Comparison of ENCODE assay signal across 8 cellular contexts in the genomic region with DNA sequence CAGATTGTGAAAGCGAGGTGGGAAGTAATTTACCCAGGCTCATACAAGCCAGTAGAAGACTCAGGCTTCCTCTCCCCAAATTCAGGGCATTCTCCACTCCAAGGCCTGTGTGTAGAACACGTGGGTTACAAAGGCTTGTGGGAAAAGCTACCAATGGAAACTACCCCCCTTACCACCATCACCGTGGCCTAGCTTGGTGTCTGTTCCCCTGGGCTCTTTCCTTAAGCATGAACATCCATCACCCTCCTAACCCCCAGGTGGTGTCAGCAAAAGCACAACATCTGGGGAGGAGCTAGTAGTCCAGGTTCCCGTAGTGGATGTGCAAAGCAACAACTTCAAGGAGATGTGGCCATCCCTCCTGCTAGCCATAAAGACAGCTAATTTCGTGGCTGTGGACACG. TPM values are rescaled to one million over a fixed set of nuclear protein-coding genes. Genes with fewer than 3 reads are reported as not detected.
DNase-seq lines count a peak whose midpoint lies in the region; ATAC-seq and TF ChIP-seq lines count a peak whose summit lies in the region.

No MANE protein-coding gene starts in this region.

- TF ChIP-seq EP300 in suprapubic skin (IDR thresholded peaks at IDR 0.05) = no peak

- peak overlapping the region; percentile 86 for H2AFZ ChIP-seq in DND-41 (ENCODE audit: low read depth, low read length)

- no peak for TF ChIP-seq POLR2A in suprapubic skin (IDR thresholded peaks at IDR 0.05)

- H3K4me3 ChIP-seq in DND-41 (ENCODE audit: low read depth in 1 of 2, low read length in 2 of 2) (peak overlapping the region; percentile 53 to 76; a peak in 3 of 4 replicates), suprapubic skin (peak overlapping the region; percentile 59)

- in situ Hi-C loops in KBM-7 (cut with MboI; ENCODE audit: low pct_unique_long_range_greater_than_20kb, low sequenced_read_pairs) = no loop called here

- ATAC-seq in DND-41 (ENCODE audit: insufficient read depth, low read depth) (peak; percentile 2; the same call in 1 of the 3 replicates), GM19351 (IDR thresholded peaks at IDR 0.05; ENCODE audit: unreplicated experiment) (no peak)
- ATAC-seq in activated naive CD8-positive, alpha-beta T cell treated with anti-CD3 and anti-CD28 coated beads, Interleukin-2, amount 10 ng/mL, durations not matched to agents 7 days and 5 days (ENCODE audit: low read depth) = no peak

- H3K4me3 Mint-ChIP-seq in activated naive CD8-positive, alpha-beta T cell treated with anti-CD3 and anti-CD28 coated beads, Interleukin-2, amount 10 ng/mL, durations not matched to agents 7 days and 5 days = peak overlapping the region; percentile 98

- H4K20me1 ChIP-seq in DND-41 (ENCODE audit: insufficient read depth, low read length) = peaks cover 23% of the 10 kb centered on the region; the same call in 1 of the 2 replicates

- no peak for TF ChIP-seq CTCF in DND-41 (IDR thresholded peaks at IDR 0.05; ENCODE audit: borderline replicate concordance, extremely low read depth, low read length, poor library complexity, severe bottlenecking)
- no peak for TF ChIP-seq CTCF in suprapubic skin (IDR thresholded peaks at IDR 0.05)

- DNase-seq in DND-41 = peak; percentile 40
- DNase-seq in KBM-7 = peak; percentile 20
- peak; percentile 46 for DNase-seq in activated naive CD8-positive, alpha-beta T cell treated with anti-CD3 and anti-CD28 coated beads, Interleukin-2, amount 10 ng/mL, durations not matched to agents 7 days and 5 days
- no peak for DNase-seq in suprapubic skin (ENCODE audit: low spot score in 2 of 2)
- DNase-seq in NCI-H2029 treated with DMSO at 0.1 percent for 48 hours (lab: John Stamatoyannopoulos, UW) = no peak
- DNase-seq in NCI-H1930 (lab: John Stamatoyannopoulos, UW) = no peak

- WGBS in suprapubic skin = 25% methylated on average over 6 of the region's 6 CpGs

- peaks cover 28% of the 10 kb centered on the region for H3K36me3 Mint-ChIP-seq in activated naive CD8-positive, alpha-beta T cell treated with anti-CD3 and anti-CD28 coated beads, Interleukin-2, amount 10 ng/mL, durations not matched to agents 7 days and 5 days

- peak overlapping the region; percentile 91 for H3K4me2 ChIP-seq in DND-41 (ENCODE audit: insufficient read depth, low read length)

- H3K27ac ChIP-seq in DND-41 (ENCODE audit: low read length) (peak overlapping the region; percentile 91), layer of hippocampus (ENCODE audit: low read depth, low read length) (peak overlapping the region; percentile 97), suprapubic skin (peak overlapping the region; percentile 93)

- H3K4me1 ChIP-seq in DND-41 (ENCODE audit: insufficient read depth, low read length) (peaks cover 30% of the 10 kb centered on the region), suprapubic skin (peaks cover 23% of the 10 kb centered on the region)

- H3K9me3 Mint-ChIP-seq in activated naive CD8-positive, alpha-beta T cell treated with anti-CD3 and anti-CD28 coated beads, Interleukin-2, amount 10 ng/mL, durations not matched to agents 7 days and 5 days = peaks cover 3% of the 10 kb centered on the region

- H3K27me3 ChIP-seq in DND-41 (ENCODE audit: insufficient read depth, low read length, poor library complexity) = no peaks in the 10 kb centered on the region
- no peaks in the 10 kb centered on the region for H3K27me3 ChIP-seq in layer of hippocampus (ENCODE audit: control insufficient read depth, insufficient read depth, low read length)
- no peaks in the 10 kb centered on the region for H3K27me3 ChIP-seq in suprapubic skin

- H3K4me1 Mint-ChIP-seq in activated naive CD8-positive, alpha-beta T cell treated with anti-CD3 and anti-CD28 coated beads, Interleukin-2, amount 10 ng/mL, durations not matched to agents 7 days and 5 days = peaks cover 34% of the 10 kb centered on the region

- no peaks in the 10 kb centered on the region for H3K9me3 ChIP-seq in DND-41 (ENCODE audit: insufficient read depth, low read length, severe bottlenecking)
- no peaks in the 10 kb centered on the region for H3K9me3 ChIP-seq in suprapubic skin

- no peaks in the 10 kb centered on the region for H3K27me3 Mint-ChIP-seq in activated naive CD8-positive, alpha-beta T cell treated with anti-CD3 and anti-CD28 coated beads, Interleukin-2, amount 10 ng/mL, durations not matched to agents 7 days and 5 days

- POLR2A ChIA-PET in activated naive CD8-positive, alpha-beta T cell treated with anti-CD3 and anti-CD28 coated beads, Interleukin-2, amount 10 ng/mL, durations not matched to agents 7 days and 5 days (lab: Charles Lee) = interaction anchor here (0.5 to 5.7 kb wide), 19 partner anchors 8 to 619 kb away, joined by 3 to 94 read pairs (median 13); a partner anchor contains a TSS

- peaks cover 49% of the 10 kb centered on the region for H3K79me2 ChIP-seq in DND-41 (ENCODE audit: insufficient read depth, low read length)

- H3K36me3 ChIP-seq in DND-41 (ENCODE audit: insufficient read depth, low read length) (peaks cover 59% of the 10 kb centered on the region), suprapubic skin (peaks cover 39% of the 10 kb centered on the region)

- H3K27ac Mint-ChIP-seq in activated naive CD8-positive, alpha-beta T cell treated with anti-CD3 and anti-CD28 coated beads, Interleukin-2, amount 10 ng/mL, durations not matched to agents 7 days and 5 days = peak overlapping the region; percentile 98

- peak overlapping the region; percentile 78 for H3K9ac ChIP-seq in DND-41 (ENCODE audit: low read depth, low read length)

RNA-seq across cellular contexts. Expression of a gene that starts 0.6 kb away (rescaled TPM):
- 10 to 100 TPM; 59.9 to 68.8 TPM for total RNA-seq in activated naive CD8-positive, alpha-beta T cell treated with anti-CD3 and anti-CD28 coated beads, Interleukin-2, amount 10 ng/mL, durations not matched to agents 7 days and 5 days
- total RNA-seq in suprapubic skin = 10 to 100 TPM; 22.1 to 38.2 (median 30.7) TPM

RNA-seq across cellular contexts. Expression of a gene that starts 0.8 kb away (rescaled TPM):
- 10 to 100 TPM; 20.4 to 22.2 TPM for total RNA-seq in activated naive CD8-positive, alpha-beta T cell treated with anti-CD3 and anti-CD28 coated beads, Interleukin-2, amount 10 ng/mL, durations not matched to agents 7 days and 5 days
- total RNA-seq in suprapubic skin = 1 to 10 TPM; 5.5 to 8.5 (median 8.5) TPM

RNA-seq across cellular contexts. Expression of a gene that starts 14.1 kb away (rescaled TPM):
- total RNA-seq in activated naive CD8-positive, alpha-beta T cell treated with anti-CD3 and anti-CD28 coated beads, Interleukin-2, amount 10 ng/mL, durations not matched to agents 7 days and 5 days = 10 to 100 TPM in 1 of 2 experiments, 1 to 10 TPM in 1; 8.4 to 10.3 TPM
- 1 to 10 TPM in 3 of 4 donors, not detected in 1; 1.1 to 3.3 (median 2.7) TPM for total RNA-seq in suprapubic skin

Comparison
In these comparisons a context has a peak if more than half of its experiments do, and no peak if none do; other contexts are left out.
1. DNase-seq: peak in DND-41 (single experiment), KBM-7 (single experiment) and activated naive CD8-positive, alpha-beta T cell treated with anti-CD3 and anti-CD28 coated beads, Interleukin-2, amount 10 ng/mL, durations not matched to agents 7 days and 5 days (single experiment); none in suprapubic skin (0 of 2), NCI-H2029 treated with DMSO at 0.1 percent for 48 hours (single experiment) and NCI-H1930 (0 of 2).
2. Peak in every context shown above with its lines, with median percentiles within 50 percentile points of each other: H3K27ac ChIP-seq.